Comparison of ENCODE assay signal across 31 cellular contexts in the genomic region with DNA sequence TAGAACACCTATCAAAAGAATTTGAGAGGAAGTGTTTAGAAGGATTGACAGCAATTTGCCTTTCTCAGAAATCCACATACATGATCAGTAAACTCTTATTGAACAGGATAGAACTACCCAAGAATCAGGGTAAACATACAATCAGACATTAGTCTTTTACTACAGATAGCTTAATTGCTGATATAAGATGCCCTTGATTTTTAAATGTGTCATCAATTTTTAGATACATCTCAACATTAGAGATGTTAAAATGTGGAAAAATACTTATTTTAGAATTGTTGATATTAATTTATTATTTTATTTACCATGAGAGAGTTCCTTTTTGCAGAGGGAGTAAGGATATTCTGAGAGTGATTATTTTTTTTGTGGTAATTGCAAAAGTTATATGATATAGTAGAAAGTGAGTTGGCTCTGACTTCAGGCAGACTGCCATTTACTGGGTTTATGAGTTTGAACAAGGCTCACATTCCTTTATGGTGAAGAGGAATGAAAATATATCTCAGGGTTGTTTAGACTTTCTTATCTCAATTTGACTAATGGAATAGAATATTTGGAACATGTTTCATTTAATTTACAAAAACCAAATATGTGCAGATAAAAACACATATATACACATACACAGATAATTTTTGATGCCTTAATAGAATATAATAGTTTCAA.
DNase-seq lines count a peak whose midpoint lies in the region; ATAC-seq, FAIRE-seq and TF ChIP-seq lines count a peak whose summit lies in the region.
"Had no signal": no experiment of that assay in that cellular context is flagged by ENCODE, and none has a peak within 500 bp of the region (broad histone marks: within the 10 kb centered on the region; RNA-seq: fewer than 3 reads in every experiment).

No MANE protein-coding gene starts in this region.

- H3K4me3 Mint-ChIP-seq in astrocyte (ENCODE audit: unreplicated experiment), result no peak overlapping the region
- no peak overlapping the region for H3K4me3 Mint-ChIP-seq in stimulated activated memory B cell treated with anti-CD40 and anti-IgM and Interleukin-4, amounts not matched to agents 10 μg/mL and 1 μg/mL and 100 μg/mL, for 72 hours
- H3K4me3 Mint-ChIP-seq: activated CD4-positive, alpha-beta T cell treated with anti-CD3 and anti-CD28 coated beads, Interleukin-2, amount 10 ng/mL, durations not matched to agents 24 days and 14 days; activated T-cell treated with anti-CD3 and anti-CD28 coated beads, Interleukin-2, amount 50 U/mL, for 4 hours; B cell; GM23338; naive thymus-derived CD4-positive, alpha-beta T cell had no signal

- no peaks in the 10 kb centered on the region for H3K27me3 Mint-ChIP-seq in astrocyte (ENCODE audit: low read depth, unreplicated experiment)
- no peaks in the 10 kb centered on the region for H3K27me3 Mint-ChIP-seq in stimulated activated memory B cell treated with anti-CD40 and anti-IgM and Interleukin-4, amounts not matched to agents 10 μg/mL and 1 μg/mL and 100 μg/mL, for 72 hours
- H3K27me3 Mint-ChIP-seq: activated CD4-positive, alpha-beta T cell treated with anti-CD3 and anti-CD28 coated beads, Interleukin-2, amount 10 ng/mL, durations not matched to agents 24 days and 14 days; B cell; naive thymus-derived CD4-positive, alpha-beta T cell had no signal

- DNase-seq in NCI-H446 treated with DMSO at 0.1 percent for 48 hours (lab: John Stamatoyannopoulos, UW) (peak; percentile 5), NCI-H446 (lab: John Stamatoyannopoulos, UW) (no peak), astrocyte (ENCODE audit: low read depth) (peak; percentile 73), fibroblast of the aortic adventitia (ENCODE audit: low read depth) (peak; percentile 18), NCI-H2107 (lab: John Stamatoyannopoulos, UW) (no peak), thyroid gland (no peak)
- DNase-seq: activated CD4-positive, alpha-beta T cell treated with anti-CD3 and anti-CD28 coated beads, Interleukin-2, amount 10 ng/mL, durations not matched to agents 24 days and 14 days; activated naive CD4-positive, alpha-beta T cell; activated T-cell treated with anti-CD3 and anti-CD28 coated beads, Interleukin-2, amount 50 U/mL, for 4 hours; amygdala; cerebellar nuclear complex; DMS53; foreskin melanocyte; GF-D8; hypothalamus; Karpas-422; left lung; naive thymus-derived CD4-positive, alpha-beta T cell; NCI-H1092 treated with DMSO at 0.1 percent for 48 hours; NCI-H187 treated with DMSO at 0.1 percent for 48 hours; NCI-H774; spleen; stimulated activated CD4-positive, alpha-beta T cell treated with anti-CD3 and anti-CD28 coated beads, Interleukin-4, amount 100 ng/mL, for 4 hours; stimulated activated naive CD8-positive, alpha-beta T cell treated with anti-CD3 and anti-CD28 coated beads, Interleukin-15, Interleukin-2, amounts not matched to agents 100 U/mL and 50 U/mL, for 24 hours; WERI-Rb-1 had no signal

- H4K20me1 ChIP-seq in astrocyte (ENCODE audit: insufficient read depth, low read length), result no peaks in the 10 kb centered on the region

- H2AFZ ChIP-seq in astrocyte (ENCODE audit: low read depth, low read length), result no peak overlapping the region
- H2AFZ ChIP-seq: GM23338 had no signal

- no peaks in the 10 kb centered on the region for H3K79me2 ChIP-seq in astrocyte (ENCODE audit: insufficient read depth, low read length)

- no peak overlapping the region for H3K4me2 ChIP-seq in astrocyte (ENCODE audit: low read length)
- H3K4me2 ChIP-seq: GM23338 had no signal

- H3K9me3 ChIP-seq in astrocyte (ENCODE audit: insufficient read depth, low read depth, low read length) (no peaks in the 10 kb centered on the region), thyroid gland (no peaks in the 10 kb centered on the region)
- H3K9me3 ChIP-seq: left lung, spleen had no signal

- no peaks in the 10 kb centered on the region for H3K4me1 Mint-ChIP-seq in astrocyte (ENCODE audit: low read depth, unreplicated experiment)
- H3K4me1 Mint-ChIP-seq in stimulated activated memory B cell treated with anti-CD40 and anti-IgM and Interleukin-4, amounts not matched to agents 10 μg/mL and 1 μg/mL and 100 μg/mL, for 72 hours, result no peaks in the 10 kb centered on the region
- H3K4me1 Mint-ChIP-seq: activated CD4-positive, alpha-beta T cell treated with anti-CD3 and anti-CD28 coated beads, Interleukin-2, amount 10 ng/mL, durations not matched to agents 24 days and 14 days; B cell; naive thymus-derived CD4-positive, alpha-beta T cell had no signal

- no peaks in the 10 kb centered on the region for H3K27me3 ChIP-seq in astrocyte (ENCODE audit: insufficient read depth, low read length)
- no peaks in the 10 kb centered on the region for H3K27me3 ChIP-seq in thyroid gland
- H3K27me3 ChIP-seq: left lung, spleen had no signal

- H3K36me3 Mint-ChIP-seq in astrocyte (ENCODE audit: low read depth, unreplicated experiment), result no peaks in the 10 kb centered on the region
- no peaks in the 10 kb centered on the region for H3K36me3 Mint-ChIP-seq in stimulated activated memory B cell treated with anti-CD40 and anti-IgM and Interleukin-4, amounts not matched to agents 10 μg/mL and 1 μg/mL and 100 μg/mL, for 72 hours
- H3K36me3 Mint-ChIP-seq: naive thymus-derived CD4-positive, alpha-beta T cell had no signal

- H3K27ac Mint-ChIP-seq in astrocyte (ENCODE audit: unreplicated experiment), result no peak overlapping the region
- no peak overlapping the region for H3K27ac Mint-ChIP-seq in stimulated activated memory B cell treated with anti-CD40 and anti-IgM and Interleukin-4, amounts not matched to agents 10 μg/mL and 1 μg/mL and 100 μg/mL, for 72 hours
- H3K27ac Mint-ChIP-seq: activated CD4-positive, alpha-beta T cell treated with anti-CD3 and anti-CD28 coated beads, Interleukin-2, amount 10 ng/mL, durations not matched to agents 24 days and 14 days; B cell; GM23338; naive thymus-derived CD4-positive, alpha-beta T cell had no signal

- H3K9me3 Mint-ChIP-seq in astrocyte (ENCODE audit: unreplicated experiment), result no peaks in the 10 kb centered on the region
- no peaks in the 10 kb centered on the region for H3K9me3 Mint-ChIP-seq in stimulated activated memory B cell treated with anti-CD40 and anti-IgM and Interleukin-4, amounts not matched to agents 10 μg/mL and 1 μg/mL and 100 μg/mL, for 72 hours
- H3K9me3 Mint-ChIP-seq: activated CD4-positive, alpha-beta T cell treated with anti-CD3 and anti-CD28 coated beads, Interleukin-2, amount 10 ng/mL, durations not matched to agents 24 days and 14 days; GM23338; naive thymus-derived CD4-positive, alpha-beta T cell had no signal

- TF ChIP-seq CTCF in astrocyte (IDR thresholded peaks at IDR 0.05; ENCODE audit: insufficient read depth, low read depth, low read length), result no peak
- no peak for TF ChIP-seq CTCF in fibroblast of the aortic adventitia (IDR thresholded peaks at IDR 0.05; ENCODE audit: insufficient read depth, low read length)
- no peak for TF ChIP-seq CTCF in thyroid gland (IDR thresholded peaks at IDR 0.05)

- H3K4me1 ChIP-seq in astrocyte (ENCODE audit: insufficient read depth, low read length), result no peaks in the 10 kb centered on the region
- H3K4me1 ChIP-seq in thyroid gland, result no peaks in the 10 kb centered on the region
- H3K4me1 ChIP-seq: left lung, spleen had no signal

- intact Hi-C loops in thyroid gland (cut with DNase I), result no loop called here

- H3K27ac ChIP-seq in astrocyte (ENCODE audit: low read depth, low read length) (no peak overlapping the region), thyroid gland (no peak overlapping the region)
- H3K27ac ChIP-seq: 22Rv1, left lung, spleen, WERI-Rb-1 had no signal

- ATAC-seq in HG02840 (IDR thresholded peaks at IDR 0.05; ENCODE audit: low FRiP score, unreplicated experiment), result no peak
- no peak for ATAC-seq in stimulated activated memory B cell treated with anti-CD40 and anti-IgM and Interleukin-4, amounts not matched to agents 10 μg/mL and 1 μg/mL and 100 μg/mL, for 72 hours
- ATAC-seq: activated T-cell treated with anti-CD3 and anti-CD28 coated beads, Interleukin-2, amount 50 U/mL, for 4 hours; GM23338; left lung; naive thymus-derived CD4-positive, alpha-beta T cell; stimulated activated naive CD8-positive, alpha-beta T cell treated with anti-CD3 and anti-CD28 coated beads, Interleukin-15, Interleukin-2, amounts not matched to agents 100 U/mL and 50 U/mL, for 24 hours had no signal

- H3K4me3 ChIP-seq in astrocyte (ENCODE audit: insufficient read depth, low read depth, low read length) (no peak overlapping the region), fibroblast of the aortic adventitia (ENCODE audit: low read depth, low read length) (no peak overlapping the region), thyroid gland (replicated peaks in 1 of 3) (no peak overlapping the region)
- H3K4me3 ChIP-seq: GM23338, left lung, spleen had no signal

- H3K9ac ChIP-seq in astrocyte (ENCODE audit: low read length), result no peak overlapping the region

- no peak for FAIRE-seq in astrocyte (lab: Jason Lieb, UNC)
- FAIRE-seq: HTR-8/SVneo had no signal

- TF ChIP-seq POLR2A in thyroid gland (IDR thresholded peaks at IDR 0.05), result no peak

- H3K36me3 ChIP-seq in astrocyte (ENCODE audit: insufficient read depth, low read length) (no peaks in the 10 kb centered on the region), thyroid gland (no peaks in the 10 kb centered on the region)
- H3K36me3 ChIP-seq: left lung, spleen, WERI-Rb-1 had no signal

Comparison
In these comparisons a context has a peak if more than half of its experiments do, and no peak if none do; other contexts are left out.
1. DNase-seq: peak in NCI-H446 treated with DMSO at 0.1 percent for 48 hours (single experiment), astrocyte (single experiment) and fibroblast of the aortic adventitia (single experiment); none in NCI-H446 (0 of 2), NCI-H2107 (single experiment) and thyroid gland (0 of 2).